In genomic region chr11:96143016-96143670, GRCh38 we compare ENCODE assay signal across 14 cellular contexts.
DNase-seq lines count a peak whose midpoint lies in the region; ATAC-seq and TF ChIP-seq lines count a peak whose summit lies in the region.
"Had no signal": no experiment of that assay in that cellular context is flagged by ENCODE, and none has a peak within 500 bp of the region (broad histone marks: within the 10 kb centered on the region; RNA-seq: fewer than 3 reads in every experiment).

No MANE protein-coding gene starts in this region.

- H3K9me3 ChIP-seq in HEK293 (ENCODE audit: control insufficient read depth, insufficient read depth, low read depth, low read length) (no peaks in the 10 kb centered on the region), gastroesophageal sphincter (no peaks in the 10 kb centered on the region)

- no peak overlapping the region for H3K27ac Mint-ChIP-seq in activated CD8-positive, alpha-beta T cell treated with anti-CD3 and anti-CD28 coated beads, Interleukin-2, amount 10 ng/mL, durations not matched to agents 7 days and 5 days
- H3K27ac Mint-ChIP-seq: activated T-helper 1 cell treated with anti-CD3 and anti-CD28 coated beads, Interleukin-12 subunit alpha, Interleukin-12 subunit beta, Interleukin-2, Interleukin-4 antibody, amounts not matched to agents 30 ng/mL and 10 ng/mL and 1 ng/mL, durations not matched to agents 14 hours and 24 hours and 36 hours; stimulated activated naive B cell treated with anti-CD40 and anti-IgM and Interleukin-4, amounts not matched to agents 10 μg/mL and 1 μg/mL and 100 μg/mL, for 72 hours had no signal

- DNase-seq in astrocyte of the hippocampus (ENCODE audit: low read depth, low spot score) (peak; percentile 55), pons (ENCODE audit: low spot score) (peak; percentile 75), GM10266 (ENCODE audit: extremely low spot score) (no peak), activated gamma-delta T cell (lab: John Stamatoyannopoulos, UW) (no peak)
- DNase-seq in activated CD8-positive, alpha-beta T cell treated with anti-CD3 and anti-CD28 coated beads, Interleukin-2, amount 10 ng/mL, durations not matched to agents 7 days and 5 days, result no peak
- DNase-seq: activated CD4-positive, alpha-beta T cell treated with anti-CD3 and anti-CD28 coated beads for 1 hour; brain microvascular endothelial cell; GOT3; stimulated activated CD4-positive, alpha-beta T cell treated with anti-CD3 and anti-CD28 coated beads, Interleukin-4, amount 100 ng/mL, for 1 hour; stimulated activated naive B cell treated with anti-CD40 and anti-IgM and Interleukin-4, amounts not matched to agents 10 μg/mL and 1 μg/mL and 100 μg/mL, for 72 hours had no signal

- H3K4me1 ChIP-seq in HEK293 (ENCODE audit: control insufficient read depth, insufficient read depth, low read length) (peaks cover 12% of the 10 kb centered on the region), gastroesophageal sphincter (peaks cover 0 to 33% (median 4%) of the 10 kb centered on the region in 3 donors)

- H3K9me3 Mint-ChIP-seq in activated CD8-positive, alpha-beta T cell treated with anti-CD3 and anti-CD28 coated beads, Interleukin-2, amount 10 ng/mL, durations not matched to agents 7 days and 5 days (ENCODE audit: insufficient read depth), result no peaks in the 10 kb centered on the region
- H3K9me3 Mint-ChIP-seq: activated T-helper 1 cell treated with anti-CD3 and anti-CD28 coated beads, Interleukin-12 subunit alpha, Interleukin-12 subunit beta, Interleukin-2, Interleukin-4 antibody, amounts not matched to agents 30 ng/mL and 10 ng/mL and 1 ng/mL, durations not matched to agents 14 hours and 24 hours and 36 hours; stimulated activated naive B cell treated with anti-CD40 and anti-IgM and Interleukin-4, amounts not matched to agents 10 μg/mL and 1 μg/mL and 100 μg/mL, for 72 hours had no signal

- TF ChIP-seq EP300 in gastroesophageal sphincter (IDR thresholded peaks at IDR 0.05), result no peak

- no peaks in the 10 kb centered on the region for H3K27me3 ChIP-seq in gastroesophageal sphincter
- H3K27me3 ChIP-seq: brain microvascular endothelial cell had no signal

- no peak overlapping the region for H3K27ac ChIP-seq in HEK293 (ENCODE audit: extremely low read depth, low read depth, low read length)
- H3K27ac ChIP-seq in gastroesophageal sphincter, result peak overlapping the region in 2 of 4 donors; percentile 11 to 21
- H3K27ac ChIP-seq: brain microvascular endothelial cell had no signal

- ATAC-seq in gastroesophageal sphincter (peak; percentile 53), GM19467 (IDR thresholded peaks at IDR 0.05; ENCODE audit: unreplicated experiment) (no peak)
- no peak for ATAC-seq in activated CD8-positive, alpha-beta T cell treated with anti-CD3 and anti-CD28 coated beads, Interleukin-2, amount 10 ng/mL, durations not matched to agents 7 days and 5 days
- ATAC-seq: stimulated activated naive B cell treated with anti-CD40 and anti-IgM and Interleukin-4, amounts not matched to agents 10 μg/mL and 1 μg/mL and 100 μg/mL, for 72 hours had no signal

- no peak for TF ChIP-seq POLR2A in gastroesophageal sphincter (IDR thresholded peaks at IDR 0.05)

- 33 to 36% methylated on average over 7 of the region's 7 CpGs for WGBS in gastroesophageal sphincter (ENCODE audit: low coverage in 1 of 2), 2 donors

- H3K36me3 Mint-ChIP-seq in activated CD8-positive, alpha-beta T cell treated with anti-CD3 and anti-CD28 coated beads, Interleukin-2, amount 10 ng/mL, durations not matched to agents 7 days and 5 days (ENCODE audit: low read depth), result peaks cover 16% of the 10 kb centered on the region

- CTCF ChIA-PET in HEK293 (lab: Yijun Ruan, JAX), result no interaction called here
- CTCF ChIA-PET in activated CD8-positive, alpha-beta T cell treated with anti-CD3 and anti-CD28 coated beads, Interleukin-2, amount 10 ng/mL, durations not matched to agents 7 days and 5 days (lab: Charles Lee), result interaction anchor here (1.1 to 2.9 kb wide), 2 partner anchors 16 to 200 kb away, joined by 3 to 7 read pairs; partner anchors contain the start of gene MAML2

- no peaks in the 10 kb centered on the region for H3K36me3 ChIP-seq in HEK293 (ENCODE audit: control insufficient read depth in 2 of 2, insufficient read depth in 1 of 2, low read length in 2 of 2)
- no peaks in the 10 kb centered on the region for H3K36me3 ChIP-seq in gastroesophageal sphincter
- H3K36me3 ChIP-seq: brain microvascular endothelial cell had no signal

- TF ChIP-seq CTCF in HEK293 (tag by site-specific recombination; IDR thresholded peaks at IDR 0.05) (no peak), gastroesophageal sphincter (IDR thresholded peaks at IDR 0.05) (no peak), GM10266 (IDR thresholded peaks at IDR 0.05; ENCODE audit: control insufficient read depth, insufficient read depth, low read depth, missing control alignments) (no peak)

- no peak overlapping the region for H3K4me3 ChIP-seq in HEK293 (ENCODE audit: low read depth, low read length)
- H3K4me3 ChIP-seq in gastroesophageal sphincter, result no peak overlapping the region

- H3K4me1 Mint-ChIP-seq in activated CD8-positive, alpha-beta T cell treated with anti-CD3 and anti-CD28 coated beads, Interleukin-2, amount 10 ng/mL, durations not matched to agents 7 days and 5 days (ENCODE audit: low read depth), result peaks cover 22% of the 10 kb centered on the region

- H3K4me3 Mint-ChIP-seq in activated CD8-positive, alpha-beta T cell treated with anti-CD3 and anti-CD28 coated beads, Interleukin-2, amount 10 ng/mL, durations not matched to agents 7 days and 5 days, result no peak overlapping the region
- H3K4me3 Mint-ChIP-seq: activated T-helper 1 cell treated with anti-CD3 and anti-CD28 coated beads, Interleukin-12 subunit alpha, Interleukin-12 subunit beta, Interleukin-2, Interleukin-4 antibody, amounts not matched to agents 30 ng/mL and 10 ng/mL and 1 ng/mL, durations not matched to agents 14 hours and 24 hours and 36 hours; stimulated activated naive B cell treated with anti-CD40 and anti-IgM and Interleukin-4, amounts not matched to agents 10 μg/mL and 1 μg/mL and 100 μg/mL, for 72 hours had no signal

- POLR2A ChIA-PET in HEK293 (lab: Yijun Ruan, JAX), result no interaction called here
- POLR2A ChIA-PET in activated CD8-positive, alpha-beta T cell treated with anti-CD3 and anti-CD28 coated beads, Interleukin-2, amount 10 ng/mL, durations not matched to agents 7 days and 5 days (lab: Charles Lee), result no interaction called here

- no peaks in the 10 kb centered on the region for H3K27me3 Mint-ChIP-seq in activated CD8-positive, alpha-beta T cell treated with anti-CD3 and anti-CD28 coated beads, Interleukin-2, amount 10 ng/mL, durations not matched to agents 7 days and 5 days (ENCODE audit: low read depth)
- H3K27me3 Mint-ChIP-seq: stimulated activated naive B cell treated with anti-CD40 and anti-IgM and Interleukin-4, amounts not matched to agents 10 μg/mL and 1 μg/mL and 100 μg/mL, for 72 hours had no signal

TF ChIP-seq in HEK293, 187 proteins besides CTCF, POLR2A, EP300 and RAD21:
- TF ChIP-seq ZFHX2 (tag by site-specific recombination; conservative IDR thresholded peaks at IDR 0.05), result peak; percentile 24; the same call in 1 of the 2 replicates
- TF ChIP-seq ZSCAN30 (tag by site-specific recombination; IDR thresholded peaks at IDR 0.05), result no peak

Comparison
In these comparisons a context has a peak if more than half of its experiments do, and no peak if none do; other contexts are left out.
1. DNase-seq: peak in astrocyte of the hippocampus (single experiment) and pons (single experiment); none in GM10266 (single experiment), activated CD8-positive, alpha-beta T cell treated with anti-CD3 and anti-CD28 coated beads, Interleukin-2, amount 10 ng/mL, durations not matched to agents 7 days and 5 days (single experiment) and activated gamma-delta T cell (single experiment).